14 cellular contexts compared by ENCODE assay signal in the genomic region with DNA sequence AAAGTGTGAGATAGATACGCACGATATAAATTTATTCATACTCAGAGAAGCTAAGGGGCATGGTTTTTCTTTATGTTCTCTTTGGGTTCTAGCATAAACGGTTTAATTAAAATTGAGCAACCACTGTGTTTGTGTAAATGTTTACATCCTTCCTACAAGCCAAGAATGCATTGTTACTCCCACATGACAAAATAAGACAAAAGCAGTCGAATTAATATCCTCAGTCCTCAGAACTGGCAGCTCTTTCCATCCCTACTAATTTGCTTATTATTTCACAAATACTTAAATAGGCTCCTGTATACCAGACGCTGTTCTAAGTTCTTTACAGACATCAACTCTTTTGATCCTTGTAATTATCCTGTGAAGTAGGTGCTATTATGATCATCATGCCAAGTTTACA. TPM values are rescaled to one million over a fixed set of nuclear protein-coding genes. Genes with fewer than 3 reads are reported as not detected.
DNase-seq lines count a peak whose midpoint lies in the region; FAIRE-seq and TF ChIP-seq lines count a peak whose summit lies in the region.
"Had no signal": no experiment of that assay in that cellular context is flagged by ENCODE, and none has a peak within 500 bp of the region (broad histone marks: within the 10 kb centered on the region; RNA-seq: fewer than 3 reads in every experiment).

No MANE protein-coding gene starts in this region.

- peaks cover 55% of the 10 kb centered on the region for H3K27me3 Mint-ChIP-seq in H9 (ENCODE audit: low read depth)
- peaks cover 37% of the 10 kb centered on the region for H3K27me3 Mint-ChIP-seq in astrocyte (ENCODE audit: low read depth, unreplicated experiment)

- no peak overlapping the region for H3K9ac ChIP-seq in H9 (ENCODE audit: extremely low read depth, insufficient read length, low read length)
- peak overlapping the region; percentile 57 for H3K9ac ChIP-seq in astrocyte (ENCODE audit: low read length)
- H3K9ac ChIP-seq in keratinocyte (ENCODE audit: control insufficient read depth, extremely low read depth, insufficient read depth, low read length), result no peak overlapping the region

- H3K4me2 ChIP-seq in H9 (ENCODE audit: insufficient read depth, insufficient read length, low read length), result peak overlapping the region; percentile 64
- peak overlapping the region; percentile 89 for H3K4me2 ChIP-seq in astrocyte (ENCODE audit: low read length)
- peak overlapping the region; percentile 76 for H3K4me2 ChIP-seq in keratinocyte (ENCODE audit: control insufficient read depth, extremely low read depth, insufficient read depth, low read depth, low read length)

- H3K4ac ChIP-seq in H9 (ENCODE audit: low read depth, low read length), result no peak overlapping the region

- H3T11ph ChIP-seq in H9 (ENCODE audit: low read length), result no peak overlapping the region

- in situ Hi-C loops in GM13977 (cut with MboI; ENCODE audit: low pct_unique_long_range_greater_than_20kb, low sequenced_read_pairs, unreplicated experiment), result no loop called here

- H4K20me1 ChIP-seq in H9 (ENCODE audit: control insufficient read depth, insufficient read depth, insufficient read length) (no peaks in the 10 kb centered on the region), astrocyte (ENCODE audit: insufficient read depth, low read length) (no peaks in the 10 kb centered on the region), keratinocyte (ENCODE audit: control insufficient read depth, extremely low read depth, insufficient read depth, low read length) (no peaks in the 10 kb centered on the region)

- FAIRE-seq in astrocyte (lab: Jason Lieb, UNC) (no peak), keratinocyte (lab: Jason Lieb, UNC) (no peak)

- TF ChIP-seq CTCF in H9 (conservative IDR thresholded peaks at IDR 0.05) (no peak), astrocyte (IDR thresholded peaks at IDR 0.05; ENCODE audit: insufficient read depth, low read depth, low read length) (no peak), keratinocyte (optimal IDR thresholded peaks at IDR 0.05 in 1 of 3, IDR thresholded peaks at IDR 0.05 in 1 of 3, conservative IDR thresholded peaks at IDR 0.05 in 1 of 3; ENCODE audit: extremely low read depth in 1 of 3, insufficient read depth in 2 of 3, low read length in 3 of 3) (no peak), retinal pigment epithelial cell (conservative IDR thresholded peaks at IDR 0.05; ENCODE audit: low read depth, low read length) (no peak), GM13977 (IDR thresholded peaks at IDR 0.05; ENCODE audit: extremely low read depth, insufficient read depth, missing control alignments) (no peak), adrenal gland (IDR thresholded peaks at IDR 0.05) (no peak)

- H3K23me2 ChIP-seq in H9 (ENCODE audit: insufficient read length, low read depth, low read length, poor library complexity, severe bottlenecking), result no peaks in the 10 kb centered on the region

- no peak overlapping the region for H2BK15ac ChIP-seq in H9 (ENCODE audit: low read depth, low read length)

- no peak for TF ChIP-seq POLR2A in adrenal gland (IDR thresholded peaks at IDR 0.05)

- H2BK20ac ChIP-seq in H9 (ENCODE audit: low read depth, low read length, poor library complexity, severe bottlenecking), result no peak overlapping the region

- H2AFZ ChIP-seq in H9 (ENCODE audit: low read length), result no peak overlapping the region
- no peak overlapping the region for H2AFZ ChIP-seq in astrocyte (ENCODE audit: low read depth, low read length)
- no peak overlapping the region for H2AFZ ChIP-seq in keratinocyte (ENCODE audit: control insufficient read depth, low read length)

- no peaks in the 10 kb centered on the region for H3K79me1 ChIP-seq in H9 (ENCODE audit: insufficient read depth, low read depth, low read length, poor library complexity, severe bottlenecking)

- H3K4me1 ChIP-seq in H9 (ENCODE audit: insufficient read depth, low read length) (no peaks in the 10 kb centered on the region; the same call in 1 of the 2 replicates), astrocyte (ENCODE audit: insufficient read depth, low read length) (peaks cover 14% of the 10 kb centered on the region), keratinocyte (ENCODE audit: control insufficient read depth, extremely low read depth, insufficient read depth, low read length) (peaks cover 13% of the 10 kb centered on the region), adrenal gland (replicated peaks in 1 of 2) (peaks cover 3 to 10% of the 10 kb centered on the region in 2 donors)

- H3K14ac ChIP-seq in H9 (ENCODE audit: insufficient read depth, low read length), result no peak overlapping the region

- H3K9me3 Mint-ChIP-seq in H9, result no peaks in the 10 kb centered on the region
- no peaks in the 10 kb centered on the region for H3K9me3 Mint-ChIP-seq in astrocyte (ENCODE audit: unreplicated experiment)
- H3K9me3 Mint-ChIP-seq: activated naive CD8-positive, alpha-beta T cell treated with anti-CD3 and anti-CD28 coated beads, Interleukin-2, amount 10 ng/mL, durations not matched to agents 7 days and 5 days; CD14-positive monocyte; T-helper 1 cell treated with Interleukin-12 subunit alpha and Interleukin-12 subunit beta and Interleukin-4 antibody, amounts not matched to agents 30 μg/mL and 1 μg/mL, for 36 hours had no signal

- H3K27me3 ChIP-seq in H9 (ENCODE audit: insufficient read depth, low read length) (peaks cover 11% of the 10 kb centered on the region; the same call in 1 of the 2 replicates), astrocyte (ENCODE audit: insufficient read depth, low read length) (no peaks in the 10 kb centered on the region), keratinocyte (ENCODE audit: control insufficient read depth, extremely low read depth, insufficient read depth, low read length) (no peaks in the 10 kb centered on the region), adrenal gland (no peaks in the 10 kb centered on the region)

- H3K36me3 Mint-ChIP-seq in H9 (ENCODE audit: insufficient read depth in 1 of 3, low read depth in 3 of 3) (no peaks in the 10 kb centered on the region), astrocyte (ENCODE audit: low read depth, unreplicated experiment) (no peaks in the 10 kb centered on the region)
- H3K36me3 Mint-ChIP-seq: activated naive CD8-positive, alpha-beta T cell treated with anti-CD3 and anti-CD28 coated beads, Interleukin-2, amount 10 ng/mL, durations not matched to agents 7 days and 5 days; CD14-positive monocyte had no signal

- H3K9me1 ChIP-seq in keratinocyte (ENCODE audit: control insufficient read depth, extremely low read depth, insufficient read depth, low read length), result no peaks in the 10 kb centered on the region

- no peak overlapping the region for H4K8ac ChIP-seq in H9 (replicated peaks; ENCODE audit: insufficient read length, low read depth, low read length)

- no peak overlapping the region for H4K5ac ChIP-seq in H9 (ENCODE audit: insufficient read length, low read depth, low read length)

- dilution Hi-C loops in keratinocyte (cut with MboI; ENCODE audit: extremely low pct_ligation_motif_present, low sequenced_read_pairs), result no loop called here

- peak overlapping the region; percentile 65 to 75; a peak in 3 of 5 replicates for H3K4me3 Mint-ChIP-seq in H9
- H3K4me3 Mint-ChIP-seq in astrocyte (ENCODE audit: unreplicated experiment), result no peak overlapping the region
- H3K4me3 Mint-ChIP-seq: activated CD8-positive, alpha-beta T cell treated with anti-CD3 and anti-CD28 coated beads, Interleukin-2, amount 10 ng/mL, durations not matched to agents 7 days and 5 days; T-helper 1 cell treated with Interleukin-12 subunit alpha and Interleukin-12 subunit beta and Interleukin-4 antibody, amounts not matched to agents 30 μg/mL and 1 μg/mL, for 36 hours had no signal

- no peak overlapping the region for H4K91ac ChIP-seq in H9 (ENCODE audit: insufficient read length, low read depth, low read length)

- H3K9me3 ChIP-seq in H9 (ENCODE audit: control insufficient read depth, low read depth, low read length), result no peaks in the 10 kb centered on the region
- no peaks in the 10 kb centered on the region for H3K9me3 ChIP-seq in astrocyte (ENCODE audit: insufficient read depth, low read depth, low read length)
- no peaks in the 10 kb centered on the region for H3K9me3 ChIP-seq in keratinocyte (ENCODE audit: control insufficient read depth, low read depth, low read length)
- H3K9me3 ChIP-seq in adrenal gland (replicated peaks in 1 of 3), result no peaks in the 10 kb centered on the region
- H3K9me3 ChIP-seq: upper lobe of left lung had no signal

- no peak for DNase-seq in H9
- DNase-seq in astrocyte (ENCODE audit: low read depth), result no peak
- DNase-seq in keratinocyte (ENCODE audit: low read depth, low spot score), result no peak
- DNase-seq in retinal pigment epithelial cell (ENCODE audit: low read depth), result no peak
- DNase-seq in GM13977 (ENCODE audit: low spot score), result no peak
- no peak for DNase-seq in mesenteric fat pad (ENCODE audit: low spot score)
- no peak for DNase-seq in hypothalamus (lab: John Stamatoyannopoulos, UW)
- DNase-seq in adrenal gland, result no peak
- DNase-seq: activated CD8-positive, alpha-beta T cell treated with anti-CD3 and anti-CD28 coated beads, Interleukin-2, amount 10 ng/mL, durations not matched to agents 7 days and 5 days; activated naive CD8-positive, alpha-beta T cell treated with anti-CD3 and anti-CD28 coated beads, Interleukin-2, amount 10 ng/mL, durations not matched to agents 7 days and 5 days; GF-D8 had no signal

- H3K4me1 Mint-ChIP-seq in H9 (peaks cover 12 to 14% of the 10 kb centered on the region in 2 experiments), astrocyte (ENCODE audit: low read depth, unreplicated experiment) (no peaks in the 10 kb centered on the region)

- WGBS in H9 (ENCODE audit: extremely low coverage, insufficient read length, low lambda C conversion rate), result no CpG with 5 or more reads among the region's 5 CpGs
- WGBS in adrenal gland, 4 donors, result 61 to 69% (median 63%) methylated on average over 5 of the region's 5 CpGs

- no peak overlapping the region for H3K56ac ChIP-seq in H9 (ENCODE audit: insufficient read length, low read depth, low read length)

- intact Hi-C loops in adrenal gland (cut with DNase I), result no loop called here

- H3K4me3 ChIP-seq in astrocyte (ENCODE audit: insufficient read depth, low read depth, low read length), result peak overlapping the region; percentile 46
- no peak overlapping the region for H3K4me3 ChIP-seq in keratinocyte (ENCODE audit: control insufficient read depth in 2 of 3, extremely low read depth in 1 of 3, insufficient read depth in 2 of 3, low read depth in 1 of 3, low read length in 3 of 3)
- peak overlapping the region; percentile 50 for H3K4me3 ChIP-seq in retinal pigment epithelial cell (ENCODE audit: low read length)
- H3K4me3 ChIP-seq in adrenal gland, result peak overlapping the region in 1 of 4 donors; percentile 56

- no peak overlapping the region for H3K27ac ChIP-seq in H9 (ENCODE audit: insufficient read length, low read depth, low read length)
- no peak overlapping the region for H3K27ac ChIP-seq in astrocyte (ENCODE audit: low read depth, low read length)
- H3K27ac ChIP-seq in keratinocyte (ENCODE audit: control insufficient read depth, insufficient read depth, low read length), result no peak overlapping the region
- H3K27ac ChIP-seq in adrenal gland, result peak overlapping the region in 1 of 5 donors; percentile 31
- H3K27ac ChIP-seq: upper lobe of left lung had no signal

- no peak overlapping the region for H2BK120ac ChIP-seq in H9 (ENCODE audit: low read depth, low read length, poor library complexity, severe bottlenecking)

- H2BK5ac ChIP-seq in H9 (ENCODE audit: insufficient read length, low read length), result no peak overlapping the region

- H2BK12ac ChIP-seq in H9 (ENCODE audit: insufficient read length, low read depth, low read length), result no peak overlapping the region

- H3K79me2 ChIP-seq in H9 (ENCODE audit: insufficient read depth, low read length), result no peaks in the 10 kb centered on the region
- H3K79me2 ChIP-seq in astrocyte (ENCODE audit: insufficient read depth, low read length), result no peaks in the 10 kb centered on the region
- H3K79me2 ChIP-seq in keratinocyte (ENCODE audit: control insufficient read depth, insufficient read depth, low read length), result no peaks in the 10 kb centered on the region

- no peak overlapping the region for H2AK5ac ChIP-seq in H9 (ENCODE audit: insufficient read length, low read length)

- H3K23ac ChIP-seq in H9 (ENCODE audit: insufficient read length, low read depth, low read length), result no peak overlapping the region

- H3K36me3 ChIP-seq in astrocyte (ENCODE audit: insufficient read depth, low read length) (no peaks in the 10 kb centered on the region), keratinocyte (ENCODE audit: control insufficient read depth in 2 of 2, extremely low read depth in 1 of 2, insufficient read depth in 2 of 2, low read length in 2 of 2) (no peaks in the 10 kb centered on the region), adrenal gland (replicated peaks in 1 of 2) (no peaks in the 10 kb centered on the region)
- H3K36me3 ChIP-seq: upper lobe of left lung had no signal

- no peak overlapping the region for H3K27ac Mint-ChIP-seq in H9
- H3K27ac Mint-ChIP-seq in astrocyte (ENCODE audit: unreplicated experiment), result no peak overlapping the region
- H3K27ac Mint-ChIP-seq: activated CD8-positive, alpha-beta T cell treated with anti-CD3 and anti-CD28 coated beads, Interleukin-2, amount 10 ng/mL, durations not matched to agents 7 days and 5 days; activated naive CD8-positive, alpha-beta T cell treated with anti-CD3 and anti-CD28 coated beads, Interleukin-2, amount 10 ng/mL, durations not matched to agents 7 days and 5 days; CD14-positive monocyte; T-helper 1 cell treated with Interleukin-12 subunit alpha and Interleukin-12 subunit beta and Interleukin-4 antibody, amounts not matched to agents 30 μg/mL and 1 μg/mL, for 36 hours had no signal

- H3K18ac ChIP-seq in H9 (ENCODE audit: insufficient read length, low read depth, low read length), result no peak overlapping the region

RNA-seq across cellular contexts. Expression of gene SSPN, which starts 32.0 kb away (rescaled TPM):
- total RNA-seq in H9 (2021) (0.72 and 0.81 TPM in 2 replicates), astrocyte (6.3 and 11.2 TPM in 2 replicates), mesenteric fat pad (21.1 TPM), adrenal gland (10 to 100 TPM in 7 of 8 donors, 1 to 10 TPM in 1; 8.2 to 47.8 (median 26.5) TPM)
- polyA plus RNA-seq in keratinocyte (1.0 to 2.8 TPM (median 2.0 TPM) in 3 replicates), adrenal gland (1 to 10 TPM; 3.3 to 7.8 (median 3.7) TPM)
- 0.47 TPM for polyA plus RNA-seq in keratinocyte (2011; ENCODE audit: low read depth)
- 2.2 and 2.6 TPM in 2 replicates for polyA plus RNA-seq in keratinocyte (2011; cell fraction: cytosol; rRNA removed)
- polyA plus RNA-seq in keratinocyte (2011; cell fraction: nucleus; rRNA removed), result 1.4 and 2.2 TPM in 2 replicates
- 1.4 and 2.0 TPM in 2 replicates for polyA plus RNA-seq in keratinocyte (2012; ENCODE audit: low replicate concordance)
- 2.2 to 8.6 TPM (median 4.2 TPM) in 3 replicates for polyA minus RNA-seq in keratinocyte
- 3.1 TPM for polyA minus RNA-seq in keratinocyte (2011; cell fraction: cytosol; rRNA and poly(A)+ RNA removed)
- 0.95 and 3.5 TPM in 2 replicates for polyA minus RNA-seq in keratinocyte (2011; cell fraction: nucleus; rRNA and poly(A)+ RNA removed)
- total RNA-seq: activated CD8-positive, alpha-beta T cell treated with anti-CD3 and anti-CD28 coated beads, Interleukin-2, amount 10 ng/mL, durations not matched to agents 7 days and 5 days; activated naive CD8-positive, alpha-beta T cell treated with anti-CD3 and anti-CD28 coated beads, Interleukin-2, amount 10 ng/mL, durations not matched to agents 7 days and 5 days had no signal

Comparison
In these comparisons a context has a peak if more than half of its experiments do, and no peak if none do; other contexts are left out.
1. H3K4me3 ChIP-seq: peak in astrocyte (single experiment) and retinal pigment epithelial cell (single experiment); none in keratinocyte (0 of 3).
2. Peak in every context shown above with its lines, with median percentiles within 50 percentile points of each other: H3K4me2 ChIP-seq.